ENCODE assay signal across 8 cellular contexts in the genomic region with DNA sequence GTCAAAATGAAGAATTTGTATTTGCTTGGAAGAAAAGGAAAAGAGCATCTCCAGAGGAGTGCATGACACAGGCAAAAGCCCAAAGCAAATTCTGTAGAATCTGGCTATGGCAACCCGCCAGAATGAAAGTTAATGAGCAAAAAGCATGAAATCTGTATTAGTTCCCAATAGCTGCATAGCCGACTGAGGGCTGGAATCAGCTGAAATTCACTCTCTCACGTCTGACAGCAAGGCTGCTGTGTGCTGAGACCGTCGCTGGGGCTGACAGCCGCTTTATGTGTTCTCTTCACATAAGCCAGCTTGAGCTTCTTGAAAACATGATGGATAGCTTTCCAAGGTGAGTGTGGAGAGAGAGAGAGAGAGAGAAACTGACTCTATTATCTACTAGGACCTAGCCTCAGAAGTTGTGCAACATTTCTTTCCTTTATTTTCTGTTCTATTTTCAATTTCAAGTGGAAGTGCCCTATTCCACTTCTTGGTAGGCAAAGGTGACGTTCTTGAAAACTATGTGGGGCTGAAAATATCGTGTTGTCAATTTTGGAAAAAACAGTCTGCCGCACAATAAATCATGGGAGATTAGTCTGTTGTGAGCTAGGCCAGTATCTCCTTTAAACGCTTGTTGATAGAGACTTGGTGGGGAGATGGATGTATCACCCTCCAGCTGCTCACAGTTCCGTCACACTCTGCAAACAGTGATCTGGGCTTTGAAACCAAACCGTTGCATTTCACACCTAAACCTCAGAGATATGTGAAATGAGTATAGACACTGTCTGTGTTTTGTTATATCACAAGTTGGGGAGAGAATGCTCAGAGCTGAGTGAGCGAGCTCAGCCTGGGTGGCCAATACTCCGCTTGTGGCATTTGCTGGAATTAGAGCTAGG.
DNase-seq lines count a peak whose midpoint lies in the region; ATAC-seq, FAIRE-seq and TF ChIP-seq lines count a peak whose summit lies in the region.

No MANE protein-coding gene starts in this region.

- H3K9ac ChIP-seq in H1 (replicated peaks in 1 of 4; ENCODE audit: extremely low read depth in 1 of 4, low read depth in 3 of 4, low read length in 3 of 4), result no peak overlapping the region

- ATAC-seq in GM18520 (IDR thresholded peaks at IDR 0.05; ENCODE audit: unreplicated experiment) (peak; percentile 97), GM21737 (IDR thresholded peaks at IDR 0.05; ENCODE audit: unreplicated experiment) (peak; percentile 91)
- peak; percentile 99 for ATAC-seq in stimulated activated naive CD8-positive, alpha-beta T cell treated with anti-CD3 and anti-CD28 coated beads, Interleukin-15, amount 100 ng/mL, for 72 hours

- POLR2A ChIA-PET in H1 (lab: Charles Lee; ENCODE audit: partially characterized antibody), result interaction anchor here (0.7 kb wide), 1 partner anchor 699 kb away, joined by 3 read pairs; no protein-coding TSS in a partner anchor

- H3K27me3 ChIP-seq in Peyer's patch (no peaks in the 10 kb centered on the region), H1 (replicated peaks in 1 of 4; ENCODE audit: control insufficient read depth in 3 of 4, extremely low read depth in 1 of 4, insufficient read depth in 3 of 4, low read length in 3 of 4) (no peaks in the 10 kb centered on the region)

- no peak overlapping the region for H3K14ac ChIP-seq in H1 (ENCODE audit: insufficient read length)

- H3K27ac Mint-ChIP-seq in stimulated activated naive CD8-positive, alpha-beta T cell treated with anti-CD3 and anti-CD28 coated beads, Interleukin-15, amount 100 ng/mL, for 72 hours, result peak overlapping the region; percentile 10 to 87

- H3K56ac ChIP-seq in H1 (replicated peaks; ENCODE audit: insufficient read length, low read depth, low read length), result no peak overlapping the region

- no peak overlapping the region for H2BK12ac ChIP-seq in H1 (ENCODE audit: low read depth, low read length)

- WGBS in H1 (ENCODE audit: extremely low coverage in 1 of 2, insufficient coverage in 1 of 2, insufficient read length in 1 of 2, insufficient replicate concordance in 2 of 2, low coverage in 1 of 2, low lambda C conversion rate in 2 of 2, missing lambda C conversion rate in 1 of 2), 2 experiments, result 94% methylated on average over 14 of the region's 14 CpGs; no CpG with 5 or more reads in 1 of the 2 experiments

- TF ChIP-seq RAD21 in H1 (IDR thresholded peaks at IDR 0.05 in 1 of 2, conservative IDR thresholded peaks at IDR 0.05 in 1 of 2; ENCODE audit: low read depth in 2 of 2, low read length in 2 of 2), result no peak

- peak overlapping the region; percentile 31 to 59 (median 45) for H3K27ac ChIP-seq in Peyer's patch
- H3K27ac ChIP-seq in H1 (ENCODE audit: low read depth, low read length), result no peak overlapping the region
- no peak overlapping the region for H3K27ac ChIP-seq in coronary artery

- TF ChIP-seq POLR2A in Peyer's patch (IDR thresholded peaks at IDR 0.05), result peak; percentile 9 to 39
- TF ChIP-seq POLR2A in H1 (IDR thresholded peaks at IDR 0.05; ENCODE audit: control extremely low read depth in 1 of 2, low read depth in 2 of 2, low read length in 2 of 2), result no peak

- H3K4me3 ChIP-seq in Peyer's patch (no peak overlapping the region), H1 (ENCODE audit: extremely low read depth in 1 of 4, insufficient read depth in 2 of 4, low read depth in 3 of 4, low read length in 4 of 4) (no peak overlapping the region), coronary artery (no peak overlapping the region)

- H3K9me3 Mint-ChIP-seq in stimulated activated naive CD8-positive, alpha-beta T cell treated with anti-CD3 and anti-CD28 coated beads, Interleukin-15, amount 100 ng/mL, for 72 hours, result no peaks in the 10 kb centered on the region

- no peaks in the 10 kb centered on the region for H3K79me1 ChIP-seq in H1 (ENCODE audit: low read depth, low read length)

- no peaks in the 10 kb centered on the region for H4K20me1 ChIP-seq in H1 (replicated peaks in 1 of 2; ENCODE audit: control insufficient read depth in 1 of 2, insufficient read depth in 2 of 2, low read length in 2 of 2)

- no peak overlapping the region for H2BK5ac ChIP-seq in H1 (ENCODE audit: low read depth, low read length)

- no peak overlapping the region for H2BK20ac ChIP-seq in H1 (ENCODE audit: low read length)

- no peak for TF ChIP-seq CTCF in Peyer's patch (IDR thresholded peaks at IDR 0.05)
- no peak for TF ChIP-seq CTCF in H1 (IDR thresholded peaks at IDR 0.05; ENCODE audit: control extremely low read depth in 1 of 3, insufficient read depth in 1 of 3, low read depth in 1 of 3, low read length in 3 of 3)
- TF ChIP-seq CTCF in coronary artery (IDR thresholded peaks at IDR 0.05), result no peak

- no peak overlapping the region for H4K5ac ChIP-seq in H1 (ENCODE audit: insufficient read length, low read depth, low read length)

- no peak overlapping the region for H2BK120ac ChIP-seq in H1 (replicated peaks; ENCODE audit: low read depth, low read length)

- H3K18ac ChIP-seq in H1 (ENCODE audit: extremely low read depth, low read length), result no peak overlapping the region

- TF ChIP-seq EP300 in H1 (IDR thresholded peaks at IDR 0.05; ENCODE audit: borderline replicate concordance in 1 of 2, low read depth in 2 of 2, low read length in 2 of 2), result no peak

- H3K36me3 ChIP-seq in Peyer's patch, result no peaks in the 10 kb centered on the region
- H3K36me3 ChIP-seq in H1 (ENCODE audit: control insufficient read depth in 2 of 4, insufficient read depth in 4 of 4, low read length in 3 of 4), result no peaks in the 10 kb centered on the region

- H3K27me3 Mint-ChIP-seq in stimulated activated naive CD8-positive, alpha-beta T cell treated with anti-CD3 and anti-CD28 coated beads, Interleukin-15, amount 100 ng/mL, for 72 hours, result no peaks in the 10 kb centered on the region

- H2AFZ ChIP-seq in H1 (ENCODE audit: low read length), result no peak overlapping the region

- no peaks in the 10 kb centered on the region for H3K23me2 ChIP-seq in H1 (ENCODE audit: low read depth, low read length)

- H3K4me1 Mint-ChIP-seq in stimulated activated naive CD8-positive, alpha-beta T cell treated with anti-CD3 and anti-CD28 coated beads, Interleukin-15, amount 100 ng/mL, for 72 hours, result peaks cover 17% of the 10 kb centered on the region

- peak overlapping the region; percentile 21 to 30 for H3K4me3 Mint-ChIP-seq in stimulated activated naive CD8-positive, alpha-beta T cell treated with anti-CD3 and anti-CD28 coated beads, Interleukin-15, amount 100 ng/mL, for 72 hours

- no peak overlapping the region for H3K4ac ChIP-seq in H1 (replicated peaks; ENCODE audit: insufficient read length, low read depth, low read length)

- H3K23ac ChIP-seq in H1 (ENCODE audit: insufficient read length), result no peak overlapping the region

- no peak overlapping the region for H2BK15ac ChIP-seq in H1 (ENCODE audit: low read length)

- DNase-seq in Peyer's patch (peak in 1 of 3 donors; percentile 55), H1 (ENCODE audit: low read depth in 1 of 2, low spot score in 2 of 2) (no peak), T1000 (lab: John Stamatoyannopoulos, UW) (no peak), coronary artery (ENCODE audit: low spot score) (no peak), germinal center (ENCODE audit: low spot score) (no peak)
- peak; percentile 36 to 61 for DNase-seq in stimulated activated naive CD8-positive, alpha-beta T cell treated with anti-CD3 and anti-CD28 coated beads, Interleukin-15, amount 100 ng/mL, for 72 hours

- H3K9me3 ChIP-seq in Peyer's patch (no peaks in the 10 kb centered on the region), H1 (ENCODE audit: insufficient read depth in 2 of 2, low read depth in 1 of 2, low read length in 1 of 2) (no peaks in the 10 kb centered on the region; a peak in 1 of 4 replicates)

- H3K4me2 ChIP-seq in H1 (ENCODE audit: insufficient read depth in 1 of 2, low read depth in 2 of 2, low read length in 2 of 2), result no peak overlapping the region

- no peak for FAIRE-seq in H1 (lab: Jason Lieb, UNC)

- no peak overlapping the region for H4K8ac ChIP-seq in H1 (ENCODE audit: extremely low read depth, insufficient read depth, low read length)

- no peak overlapping the region for H2AK5ac ChIP-seq in H1 (ENCODE audit: low read depth, low read length)

- CTCF ChIA-PET in H1 (lab: Charles Lee; ENCODE audit: partially characterized antibody), result interaction anchor here (1.1 to 1.3 kb wide), 4 partner anchors 34 to 308 kb away, joined by 3 to 4 read pairs (median 3); no protein-coding TSS in a partner anchor

- H3K4me1 ChIP-seq in Peyer's patch (no peaks in the 10 kb centered on the region), H1 (replicated peaks in 1 of 4; ENCODE audit: control insufficient read depth in 3 of 4, insufficient read depth in 4 of 4, low read length in 3 of 4) (no peaks in the 10 kb centered on the region)

- H3K79me2 ChIP-seq in H1 (ENCODE audit: control insufficient read depth in 1 of 2, insufficient read depth in 2 of 2, low read length in 2 of 2), result no peaks in the 10 kb centered on the region

- H4K91ac ChIP-seq in H1 (replicated peaks; ENCODE audit: insufficient read length, low read length), result no peak overlapping the region

TF ChIP-seq in H1, 55 proteins besides CTCF, POLR2A, EP300 and RAD21:
- TF ChIP-seq CEBPB (IDR thresholded peaks at IDR 0.05; ENCODE audit: low read depth, low read length) (peak; percentile 54; the same call in 1 of the 2 replicates), KDM4A (IDR thresholded peaks at IDR 0.05; ENCODE audit: low read depth, low read length, severe bottlenecking) (no peak)

Comparison
In these comparisons a context has a peak if more than half of its experiments do, and no peak if none do; other contexts are left out.
1. DNase-seq: peak in stimulated activated naive CD8-positive, alpha-beta T cell treated with anti-CD3 and anti-CD28 coated beads, Interleukin-15, amount 100 ng/mL, for 72 hours (2 of 2); none in H1 (0 of 2), T1000 (single experiment), coronary artery (single experiment) and germinal center (single experiment).
2. H3K27ac ChIP-seq: peak in Peyer's patch (4 of 4); none in H1 (single experiment) and coronary artery (0 of 2).
3. POLR2A ChIP-seq: peak in Peyer's patch (2 of 2); none in H1 (0 of 2).
4. Peak in every context shown above with its lines, with median percentiles within 50 percentile points of each other: ATAC-seq.